In the genomic region with DNA sequence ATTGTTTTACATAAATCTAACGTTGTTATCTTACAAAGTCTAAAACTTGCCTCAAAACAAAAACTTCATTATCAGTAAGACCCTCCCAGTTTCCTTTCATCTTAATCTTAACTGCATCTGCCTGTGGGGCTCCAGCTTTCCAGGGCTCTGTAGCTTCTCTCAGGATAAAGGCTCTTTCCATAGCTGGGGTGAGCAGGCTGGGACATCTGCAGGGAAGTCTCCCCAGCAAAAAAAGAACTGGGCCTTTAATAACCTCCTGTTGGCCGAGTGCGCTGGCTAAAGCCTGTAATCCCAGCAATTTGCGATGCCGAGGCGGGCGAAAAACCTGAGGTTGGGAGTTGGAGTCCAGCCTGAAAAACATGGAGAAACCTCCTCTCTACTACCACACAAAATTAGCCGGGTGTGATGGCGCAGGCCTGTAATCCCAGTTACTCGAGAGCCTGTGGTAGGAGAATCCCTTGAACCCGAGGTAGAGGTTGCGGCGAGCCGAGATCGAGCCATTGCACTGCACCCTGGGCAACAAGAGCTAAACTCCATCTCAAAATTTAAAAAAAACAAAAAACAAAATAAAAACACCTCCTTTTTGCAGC, we compare ENCODE assay signal across 7 cellular contexts.
DNase-seq lines count a peak whose midpoint lies in the region; ATAC-seq, FAIRE-seq and TF ChIP-seq lines count a peak whose summit lies in the region.

No MANE protein-coding gene starts in this region.

- H3K27me3 ChIP-seq in HUES64 (ENCODE audit: insufficient read depth, low read length), result no peaks in the 10 kb centered on the region
- H3K27me3 ChIP-seq in body of pancreas, result no peaks in the 10 kb centered on the region
- no peaks in the 10 kb centered on the region for H3K27me3 ChIP-seq in keratinocyte (ENCODE audit: control insufficient read depth, extremely low read depth, insufficient read depth, low read length)
- no peaks in the 10 kb centered on the region for H3K27me3 ChIP-seq in spleen (replicated peaks in 1 of 7)
- H3K27me3 ChIP-seq in MM.1S (replicated peaks; ENCODE audit: insufficient read depth, low read length), result no peaks in the 10 kb centered on the region

- peaks cover 12% of the 10 kb centered on the region for H3K79me2 ChIP-seq in keratinocyte (ENCODE audit: control insufficient read depth, insufficient read depth, low read length)
- no peaks in the 10 kb centered on the region for H3K79me2 ChIP-seq in MM.1S (ENCODE audit: low read length)

- peak overlapping the region; percentile 76 for H3K4me2 ChIP-seq in keratinocyte (ENCODE audit: control insufficient read depth, extremely low read depth, insufficient read depth, low read depth, low read length)
- H3K4me2 ChIP-seq in MM.1S (ENCODE audit: low read depth, low read length), result no peak overlapping the region

- dilution Hi-C loops in keratinocyte (cut with MboI; ENCODE audit: extremely low pct_ligation_motif_present, low sequenced_read_pairs), result no loop called here

- FAIRE-seq in keratinocyte (lab: Jason Lieb, UNC), result no peak

- no peaks in the 10 kb centered on the region for H3F3A ChIP-seq in MM.1S (ENCODE audit: insufficient read depth, low read length)

- no peak for DNase-seq in body of pancreas
- DNase-seq in keratinocyte (ENCODE audit: low read depth, low spot score), result no peak
- no peak for DNase-seq in spleen
- no peak for DNase-seq in MM.1S
- no peak for DNase-seq in stimulated activated CD4-positive, alpha-beta T cell treated with anti-CD3 and anti-CD28 coated beads, Interleukin-1b, Interleukin-23, amount 100 ng/mL, for 48 hours
- no peak for DNase-seq in stimulated activated naive CD4-positive, alpha-beta T cell treated with Interleukin-2 at 50 U/mL for 16 hours (lab: John Stamatoyannopoulos, UW)

- H3K9me3 ChIP-seq in HUES64 (ENCODE audit: insufficient read depth, low read depth, low read length) (no peaks in the 10 kb centered on the region), body of pancreas (no peaks in the 10 kb centered on the region), keratinocyte (ENCODE audit: control insufficient read depth, low read depth, low read length) (no peaks in the 10 kb centered on the region), spleen (peaks cover 0 to 16% (median 0%) of the 10 kb centered on the region in 8 donors), MM.1S (replicated peaks; ENCODE audit: insufficient read depth, low read length) (no peaks in the 10 kb centered on the region)

- no peak for ATAC-seq in body of pancreas

- intact Hi-C loops in body of pancreas (cut with DNase I) (no loop called here), spleen (cut with DNase I; ENCODE audit: low total_unique reads) (no loop called here)

- no peak for TF ChIP-seq POLR2A in body of pancreas (IDR thresholded peaks at IDR 0.05)
- no peak for TF ChIP-seq POLR2A in spleen (IDR thresholded peaks at IDR 0.05)

- TF ChIP-seq CTCF in body of pancreas (IDR thresholded peaks at IDR 0.05), result no peak
- no peak for TF ChIP-seq CTCF in keratinocyte (optimal IDR thresholded peaks at IDR 0.05 in 1 of 3, IDR thresholded peaks at IDR 0.05 in 1 of 3, conservative IDR thresholded peaks at IDR 0.05 in 1 of 3; ENCODE audit: extremely low read depth in 1 of 3, insufficient read depth in 2 of 3, low read length in 3 of 3)
- no peak for TF ChIP-seq CTCF in spleen (IDR thresholded peaks at IDR 0.05 in 8 of 11, conservative IDR thresholded peaks at IDR 0.05 in 3 of 11)
- TF ChIP-seq CTCF in MM.1S (IDR thresholded peaks at IDR 0.05; ENCODE audit: low read length), result no peak

- H3K36me3 ChIP-seq in HUES64 (ENCODE audit: insufficient read depth, low read length) (peaks cover 21% of the 10 kb centered on the region), body of pancreas (replicated peaks in 1 of 2; ENCODE audit: insufficient read depth in 1 of 2, low read depth in 2 of 2) (no peaks in the 10 kb centered on the region), keratinocyte (ENCODE audit: control insufficient read depth in 2 of 2, extremely low read depth in 1 of 2, insufficient read depth in 2 of 2, low read length in 2 of 2) (peaks cover 0 to 1% of the 10 kb centered on the region in 2 experiments), spleen (peaks cover 0 to under 1% (median 0%) of the 10 kb centered on the region in 6 donors), MM.1S (replicated peaks; ENCODE audit: insufficient read depth, low read length) (no peaks in the 10 kb centered on the region)

- no peaks in the 10 kb centered on the region for H3K9me1 ChIP-seq in keratinocyte (ENCODE audit: control insufficient read depth, extremely low read depth, insufficient read depth, low read length)

- peak overlapping the region; percentile 18; the same call in 1 of the 2 replicates for H3K27ac ChIP-seq in HUES64 (ENCODE audit: low read depth, low read length)
- H3K27ac ChIP-seq in body of pancreas, result peak overlapping the region in 3 of 4 donors; percentile 91 to 93 (median 93)
- H3K27ac ChIP-seq in keratinocyte (ENCODE audit: control insufficient read depth, insufficient read depth, low read length), result no peak overlapping the region
- peak overlapping the region in 6 of 8 donors; percentile 73 to 91 (median 86) for H3K27ac ChIP-seq in spleen
- H3K27ac ChIP-seq in MM.1S (ENCODE audit: low read length), result no peak overlapping the region

- 36% methylated on average over 14 of the region's 15 CpGs for WGBS in HUES64
- WGBS in body of pancreas, 2 donors, result 71 to 72% methylated on average over 15 of the region's 15 CpGs
- WGBS in spleen, 5 donors, result 89 to 95% (median 91%) methylated on average over 15 of the region's 15 CpGs

- H3K9ac ChIP-seq in HUES64 (ENCODE audit: low read depth, low read length) (peak overlapping the region; percentile 100; the same call in 1 of the 2 replicates), keratinocyte (ENCODE audit: control insufficient read depth, extremely low read depth, insufficient read depth, low read length) (peak overlapping the region; percentile 88), MM.1S (ENCODE audit: low read length) (no peak overlapping the region)

- H2AFZ ChIP-seq in keratinocyte (ENCODE audit: control insufficient read depth, low read length) (peak overlapping the region; percentile 76), MM.1S (ENCODE audit: low read length) (no peak overlapping the region)

- H3K4me3 ChIP-seq in HUES64 (ENCODE audit: low read length) (peak overlapping the region; percentile 99), body of pancreas (no peak overlapping the region), keratinocyte (ENCODE audit: control insufficient read depth in 2 of 3, extremely low read depth in 1 of 3, insufficient read depth in 2 of 3, low read depth in 1 of 3, low read length in 3 of 3) (peak overlapping the region; percentile 62 to 90 (median 63)), spleen (peak overlapping the region in 6 of 8 donors; percentile 53 to 77 (median 66)), MM.1S (ENCODE audit: low read length) (no peak overlapping the region)

- H4K20me1 ChIP-seq in keratinocyte (ENCODE audit: control insufficient read depth, extremely low read depth, insufficient read depth, low read length) (no peaks in the 10 kb centered on the region), MM.1S (ENCODE audit: insufficient read depth, low read length) (no peaks in the 10 kb centered on the region)

- H3K9me2 ChIP-seq in MM.1S (replicated peaks; ENCODE audit: insufficient read depth, low read length), result no peaks in the 10 kb centered on the region

- H3K4me1 ChIP-seq in HUES64 (ENCODE audit: insufficient read depth, low read length), result no peaks in the 10 kb centered on the region
- peaks cover 10% of the 10 kb centered on the region for H3K4me1 ChIP-seq in body of pancreas
- no peaks in the 10 kb centered on the region for H3K4me1 ChIP-seq in keratinocyte (ENCODE audit: control insufficient read depth, extremely low read depth, insufficient read depth, low read length)
- H3K4me1 ChIP-seq in spleen, result peaks cover 0 to 14% (median 4%) of the 10 kb centered on the region in 6 donors
- no peaks in the 10 kb centered on the region for H3K4me1 ChIP-seq in MM.1S (ENCODE audit: low read length)

Comparison
In these comparisons a context has a peak if more than half of its experiments do, and no peak if none do; other contexts are left out.
1. H3K27ac ChIP-seq: peak in HUES64 (single experiment), body of pancreas (3 of 4) and spleen (6 of 8); none in keratinocyte (single experiment) and MM.1S (single experiment).
2. H3K4me3 ChIP-seq: peak in HUES64 (single experiment), keratinocyte (3 of 3) and spleen (6 of 8); none in body of pancreas (0 of 2) and MM.1S (single experiment).